In the genomic region with DNA sequence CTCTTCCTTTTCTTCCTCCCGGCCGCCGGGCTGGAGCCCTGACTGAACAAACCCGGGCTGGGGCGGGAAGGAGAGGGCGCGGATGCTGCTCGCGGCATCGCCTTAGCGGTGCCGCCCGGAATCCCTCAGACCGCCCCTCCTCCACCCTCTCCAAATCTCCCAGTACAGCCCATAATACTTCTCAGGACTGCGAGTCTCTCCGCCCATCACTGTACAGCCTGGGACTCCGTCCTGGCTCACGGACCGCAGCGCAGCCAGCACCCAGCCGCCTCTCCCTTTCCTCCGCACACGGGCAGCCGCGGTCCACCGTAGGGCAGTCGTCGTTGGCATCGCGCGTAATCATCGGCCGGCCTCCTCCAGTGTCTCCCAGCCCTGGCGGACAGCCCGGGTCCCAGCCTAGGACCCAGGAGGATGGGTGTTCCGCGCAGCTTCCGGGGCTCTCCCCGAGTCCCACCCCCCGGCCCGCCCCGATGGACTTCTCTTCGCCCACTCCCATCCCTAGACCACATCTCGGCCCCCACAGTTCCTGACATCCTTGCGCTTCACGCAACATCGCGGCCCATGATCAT, we compare ENCODE assay signal across 8 cellular contexts. TPM values are rescaled to one million over a fixed set of nuclear protein-coding genes. Genes with fewer than 3 reads are reported as not detected.
A peak's percentile ranks its signal among the peaks of the same experiment; 100 is the strongest.
DNase-seq lines count a peak whose midpoint lies in the region; ATAC-seq, FAIRE-seq and TF ChIP-seq lines count a peak whose summit lies in the region.
"Not testable (repeated sequence)": the region's sequence is repeated elsewhere in the genome, so short reads cannot be mapped to it uniquely, and the experiment has no call there.

No MANE protein-coding gene starts in this region.

- H3K9me3 Mint-ChIP-seq in activated T-helper 1 cell treated with anti-CD3 and anti-CD28 coated beads, Interleukin-12 subunit alpha, Interleukin-12 subunit beta, Interleukin-2, Interleukin-4 antibody, amounts not matched to agents 30 ng/mL and 10 ng/mL and 1 ng/mL, durations not matched to agents 14 hours and 24 hours and 36 hours; effector memory CD8-positive, alpha-beta T cell: not testable (repeated sequence)

- not testable (repeated sequence) for H3K4me1 Mint-ChIP-seq in activated T-helper 1 cell treated with anti-CD3 and anti-CD28 coated beads, Interleukin-12 subunit alpha, Interleukin-12 subunit beta, Interleukin-2, Interleukin-4 antibody, amounts not matched to agents 30 ng/mL and 10 ng/mL and 1 ng/mL, durations not matched to agents 14 hours and 24 hours and 36 hours (ENCODE audit: low read depth); effector memory CD8-positive, alpha-beta T cell (ENCODE audit: low read depth in 2 of 2)

- H3K27me3 Mint-ChIP-seq in activated T-helper 1 cell treated with anti-CD3 and anti-CD28 coated beads, Interleukin-12 subunit alpha, Interleukin-12 subunit beta, Interleukin-2, Interleukin-4 antibody, amounts not matched to agents 30 ng/mL and 10 ng/mL and 1 ng/mL, durations not matched to agents 14 hours and 24 hours and 36 hours (ENCODE audit: insufficient read depth); effector memory CD8-positive, alpha-beta T cell: not testable (repeated sequence)

- not testable (repeated sequence) for H3K27me3 ChIP-seq in OCI-LY1 (ENCODE audit: insufficient read depth, low read length); prostate gland (replicated peaks; ENCODE audit: insufficient read depth); aorta (ENCODE audit: control insufficient read depth in 1 of 2, insufficient read depth in 2 of 2, low read length in 1 of 2)

- peak overlapping the region; percentile 87 for H3K4me3 Mint-ChIP-seq in activated T-helper 1 cell treated with anti-CD3 and anti-CD28 coated beads, Interleukin-12 subunit alpha, Interleukin-12 subunit beta, Interleukin-2, Interleukin-4 antibody, amounts not matched to agents 30 ng/mL and 10 ng/mL and 1 ng/mL, durations not matched to agents 14 hours and 24 hours and 36 hours
- peak overlapping the region; percentile 86 to 87 for H3K4me3 Mint-ChIP-seq in effector memory CD8-positive, alpha-beta T cell

- not testable (repeated sequence) for FAIRE-seq in kidney (lab: Jason Lieb, UNC)

- H3K36me3 Mint-ChIP-seq in activated T-helper 1 cell treated with anti-CD3 and anti-CD28 coated beads, Interleukin-12 subunit alpha, Interleukin-12 subunit beta, Interleukin-2, Interleukin-4 antibody, amounts not matched to agents 30 ng/mL and 10 ng/mL and 1 ng/mL, durations not matched to agents 14 hours and 24 hours and 36 hours (ENCODE audit: low read depth); effector memory CD8-positive, alpha-beta T cell (ENCODE audit: insufficient read depth): not testable (repeated sequence)

- H3K4me3 ChIP-seq in OCI-LY1 (ENCODE audit: low read depth, low read length, poor library complexity, severe bottlenecking) (peak overlapping the region; percentile 50), prostate gland (peak overlapping the region; percentile 35 to 39)
- H3K4me3 ChIP-seq in kidney (ENCODE audit: low read length in 2 of 2); aorta (ENCODE audit: low read length in 2 of 2): not testable (repeated sequence)

- intact Hi-C loops in activated T-helper 1 cell treated with anti-CD3 and anti-CD28 coated beads, Interleukin-12 subunit alpha, Interleukin-12 subunit beta, Interleukin-2, Interleukin-4 antibody, amounts not matched to agents 30 ng/mL and 10 ng/mL and 1 ng/mL, durations not matched to agents 14 hours and 24 hours and 36 hours (cut with micrococcal nuclease); kidney (cut with DNase I); prostate gland (cut with DNase I); aorta (cut with DNase I): not testable (repeated sequence)

- H3K4me2 ChIP-seq in OCI-LY1 (ENCODE audit: low read length): not testable (repeated sequence)

- WGBS in prostate gland: no CpG with 5 or more reads among the region's 48 CpGs
- WGBS in aorta, 2 donors: 0% methylated on average over 5 of the region's 48 CpGs; no CpG with 5 or more reads in 1 of the 2 donors

- not testable (repeated sequence) for TF ChIP-seq CTCF in OCI-LY1 (IDR thresholded peaks at IDR 0.05; ENCODE audit: low read length); kidney (IDR thresholded peaks at IDR 0.05; ENCODE audit: borderline replicate concordance, extremely low read depth, insufficient read depth); prostate gland (IDR thresholded peaks at IDR 0.05)

- H3K4me1 ChIP-seq in OCI-LY1 (ENCODE audit: insufficient read depth, low read length, severe bottlenecking); kidney (ENCODE audit: control insufficient read depth in 1 of 2, insufficient read depth in 1 of 2, low read depth in 1 of 2, low read length in 2 of 2); prostate gland (replicated peaks); aorta (ENCODE audit: control insufficient read depth in 1 of 2, insufficient read depth in 2 of 2, low read length in 2 of 2): not testable (repeated sequence)

- H3K9ac ChIP-seq in OCI-LY1 (ENCODE audit: low read length); kidney (ENCODE audit: low read length in 2 of 2): not testable (repeated sequence)

- not testable (repeated sequence) for H3K36me3 ChIP-seq in OCI-LY1 (ENCODE audit: insufficient read depth, low read length); kidney (ENCODE audit: control insufficient read depth in 1 of 2, insufficient read depth in 2 of 2, low read length in 2 of 2); prostate gland; aorta (ENCODE audit: control insufficient read depth in 1 of 2, insufficient read depth in 2 of 2, low read length in 1 of 2)

- not testable (repeated sequence) for H3K27ac Mint-ChIP-seq in activated T-helper 1 cell treated with anti-CD3 and anti-CD28 coated beads, Interleukin-12 subunit alpha, Interleukin-12 subunit beta, Interleukin-2, Interleukin-4 antibody, amounts not matched to agents 30 ng/mL and 10 ng/mL and 1 ng/mL, durations not matched to agents 14 hours and 24 hours and 36 hours
- H3K27ac Mint-ChIP-seq in effector memory CD8-positive, alpha-beta T cell: peak overlapping the region in 1 of 2 donors; percentile 84

- not testable (repeated sequence) for DNase-seq in activated T-helper 1 cell treated with anti-CD3 and anti-CD28 coated beads, Interleukin-12 subunit alpha, Interleukin-12 subunit beta, Interleukin-2, Interleukin-4 antibody, amounts not matched to agents 30 ng/mL and 10 ng/mL and 1 ng/mL, durations not matched to agents 14 hours and 24 hours and 36 hours (ENCODE audit: low spot score); prostate gland (ENCODE audit: low spot score); aorta
- peak in 1 of 3 experiments; percentile 1 for DNase-seq in effector memory CD8-positive, alpha-beta T cell
- DNase-seq in kidney: peak; percentile 33

- not testable (repeated sequence) for H3K27ac ChIP-seq in OCI-LY1 (ENCODE audit: low read depth, low read length, poor library complexity, severe bottlenecking); kidney (ENCODE audit: low read depth in 2 of 2, low read length in 2 of 2); aorta (ENCODE audit: low read depth in 1 of 2, low read length in 2 of 2)
- H3K27ac ChIP-seq in prostate gland: peak overlapping the region; percentile 71 to 74

- not testable (repeated sequence) for H3K79me2 ChIP-seq in OCI-LY1 (ENCODE audit: insufficient read depth, low read length)

- TF ChIP-seq POLR2A in prostate gland (IDR thresholded peaks at IDR 0.05): not testable (repeated sequence)

- not testable (repeated sequence) for H3K9me3 ChIP-seq in OCI-LY1 (ENCODE audit: low read length); kidney (ENCODE audit: control insufficient read depth in 1 of 2, low read length in 2 of 2); prostate gland; aorta (ENCODE audit: control insufficient read depth, low read length)

- H3F3A ChIP-seq in OCI-LY1 (ENCODE audit: insufficient read depth, low read length): not testable (repeated sequence)

- H2AFZ ChIP-seq in OCI-LY1 (ENCODE audit: low read length): not testable (repeated sequence)

- ATAC-seq in GM18861 (IDR thresholded peaks at IDR 0.05; ENCODE audit: unreplicated experiment): peak; percentile 1
- peak; percentile 1 for ATAC-seq in HG02759 (IDR thresholded peaks at IDR 0.05; ENCODE audit: unreplicated experiment)
- ATAC-seq in effector memory CD8-positive, alpha-beta T cell (replicated peaks): peak; percentile 2
- peak; percentile 74 for ATAC-seq in aorta (ENCODE audit: low FRiP score)

- H3K9me2 ChIP-seq in OCI-LY1 (ENCODE audit: low read depth, low read length): not testable (repeated sequence)

- not testable (repeated sequence) for H4K20me1 ChIP-seq in OCI-LY1 (ENCODE audit: insufficient read depth, low read length)

RNA-seq across cellular contexts. Expression of gene SRGAP2C, which starts 0.4 kb away (rescaled TPM):
- 52.6 and 52.9 TPM in 2 replicates for total RNA-seq in activated T-helper 1 cell treated with anti-CD3 and anti-CD28 coated beads, Interleukin-12 subunit alpha, Interleukin-12 subunit beta, Interleukin-2, Interleukin-4 antibody, amounts not matched to agents 30 ng/mL and 10 ng/mL and 1 ng/mL, durations not matched to agents 14 hours and 24 hours and 36 hours
- total RNA-seq in kidney (29.1 TPM), prostate gland (10 to 100 TPM in 1 of 2 donors, 1 to 10 TPM in 1; 5.2 to 15.6 TPM), aorta (10 to 100 TPM; 37.3 to 42.7 TPM)
- polyA plus RNA-seq in kidney (ENCODE audit: insufficient read depth, low read depth, low replicate concordance) (6.6 TPM), aorta (1 to 10 TPM; 4.4 to 6.7 TPM)

RNA-seq across cellular contexts. Expression of gene FAM72B, which starts 1.1 kb away (rescaled TPM):
- total RNA-seq in activated T-helper 1 cell treated with anti-CD3 and anti-CD28 coated beads, Interleukin-12 subunit alpha, Interleukin-12 subunit beta, Interleukin-2, Interleukin-4 antibody, amounts not matched to agents 30 ng/mL and 10 ng/mL and 1 ng/mL, durations not matched to agents 14 hours and 24 hours and 36 hours: 24.3 and 26.1 TPM in 2 replicates
- total RNA-seq in kidney (0.54 TPM), prostate gland (under 1 TPM; 0.46 to 0.97 TPM), aorta (1 to 10 TPM in 1 of 2 donors, under 1 TPM in 1; 0.78 to 1.1 TPM)
- polyA plus RNA-seq in kidney (ENCODE audit: insufficient read depth, low read depth, low replicate concordance) (0.56 TPM), aorta (under 1 TPM in 1 of 2 donors, not detected in 1; 0.23 TPM)

Comparison
In these comparisons a context has a peak if more than half of its experiments do, and no peak if none do; other contexts are left out.
1. ATAC-seq: peak in every context shown above with its lines; median percentile 74 in aorta; 2 in effector memory CD8-positive, alpha-beta T cell; 1 in GM18861; 1 in HG02759.
2. RNA of gene FAM72B, which starts 1.1 kb away (total RNA-seq): 24.3 to 26.1 TPM in activated T-helper 1 cell treated with anti-CD3 and anti-CD28 coated beads, Interleukin-12 subunit alpha, Interleukin-12 subunit beta, Interleukin-2, Interleukin-4 antibody, amounts not matched to agents 30 ng/mL and 10 ng/mL and 1 ng/mL, durations not matched to agents 14 hours and 24 hours and 36 hours; 0.78 to 1.1 TPM in aorta, 0.46 to 0.97 TPM in prostate gland and 0.54 TPM in kidney (single experiment); every median in the first group is over 10 times any median in the second.